ENCODE assay signal across 18 cellular contexts in genomic region chr12:94209240-94209639, GRCh38.
DNase-seq lines count a peak whose midpoint lies in the region; ATAC-seq, FAIRE-seq and TF ChIP-seq lines count a peak whose summit lies in the region.
"Had no signal": no experiment of that assay in that cellular context is flagged by ENCODE, and none has a peak within 500 bp of the region (broad histone marks: within the 10 kb centered on the region; RNA-seq: fewer than 3 reads in every experiment).

No MANE protein-coding gene starts in this region.

- no peak for TF ChIP-seq CTCF in activated CD8-positive, alpha-beta T cell treated with anti-CD3 and anti-CD28 coated beads for 36 hours (IDR thresholded peaks at IDR 0.05)

- POLR2A ChIA-PET in activated CD8-positive, alpha-beta T cell treated with anti-CD3 and anti-CD28 coated beads for 36 hours (lab: Charles Lee) = interaction anchor here (1.1 to 3.4 kb wide), 11 partner anchors 11 to 96 kb away, joined by 3 to 26 read pairs (median 7); partner anchors contain the start of gene PLXNC1

- H3K27ac Mint-ChIP-seq in T-helper 1 cell treated with Interleukin-12 subunit alpha and Interleukin-12 subunit beta and Interleukin-4 antibody, amounts not matched to agents 30 μg/mL and 1 μg/mL, for 36 hours = peak overlapping the region; percentile 82
- peak overlapping the region; percentile 79 for H3K27ac Mint-ChIP-seq in activated CD8-positive, alpha-beta T cell treated with anti-CD3 and anti-CD28 coated beads for 36 hours
- H3K27ac Mint-ChIP-seq in naive B cell = peak overlapping the region; percentile 41 to 98 (median 86)
- H3K27ac Mint-ChIP-seq: GM23338 had no signal

- peaks cover 34% of the 10 kb centered on the region for H3K36me3 Mint-ChIP-seq in T-helper 1 cell treated with Interleukin-12 subunit alpha and Interleukin-12 subunit beta and Interleukin-4 antibody, amounts not matched to agents 30 μg/mL and 1 μg/mL, for 36 hours (ENCODE audit: low read depth)
- H3K36me3 Mint-ChIP-seq in activated CD8-positive, alpha-beta T cell treated with anti-CD3 and anti-CD28 coated beads for 36 hours (ENCODE audit: low read depth) = peaks cover 12% of the 10 kb centered on the region
- peaks cover 5 to 9% of the 10 kb centered on the region in 2 donors for H3K36me3 Mint-ChIP-seq in naive B cell

- CTCF ChIA-PET in activated CD8-positive, alpha-beta T cell treated with anti-CD3 and anti-CD28 coated beads for 36 hours (lab: Charles Lee) = interaction anchor here (1.0 to 2.4 kb wide), 6 partner anchors 17 to 323 kb away, joined by 3 to 19 read pairs (median 5); partner anchors contain the start of gene PLXNC1

- peaks cover 47% of the 10 kb centered on the region for H3K4me1 Mint-ChIP-seq in T-helper 1 cell treated with Interleukin-12 subunit alpha and Interleukin-12 subunit beta and Interleukin-4 antibody, amounts not matched to agents 30 μg/mL and 1 μg/mL, for 36 hours (ENCODE audit: low read depth)
- H3K4me1 Mint-ChIP-seq in activated CD8-positive, alpha-beta T cell treated with anti-CD3 and anti-CD28 coated beads for 36 hours (ENCODE audit: low read depth) = peaks cover 57% of the 10 kb centered on the region
- H3K4me1 Mint-ChIP-seq in naive B cell = peaks cover 42 to 61% (median 55%) of the 10 kb centered on the region in 3 donors

- DNase-seq in T-helper 1 cell = no peak
- no peak for DNase-seq in GM12892 (ENCODE audit: insufficient read length)
- DNase-seq in activated CD8-positive, alpha-beta T cell treated with anti-CD3 and anti-CD28 coated beads for 36 hours = no peak
- DNase-seq in naive B cell = no peak
- DNase-seq in AG08395 (ENCODE audit: low spot score) = no peak
- no peak for DNase-seq in GM19238 (ENCODE audit: insufficient read length, low spot score)
- DNase-seq in DMS 273 (lab: John Stamatoyannopoulos, UW; ENCODE audit: unreplicated experiment) = no peak
- DNase-seq: activated naive CD4-positive, alpha-beta T cell; foreskin fibroblast; hippocampal formation; mesendoderm; NCI-H1694 treated with DMSO at 0.1 percent for 48 hours had no signal

- no peak overlapping the region for H3K4me3 Mint-ChIP-seq in T-helper 1 cell treated with Interleukin-12 subunit alpha and Interleukin-12 subunit beta and Interleukin-4 antibody, amounts not matched to agents 30 μg/mL and 1 μg/mL, for 36 hours
- no peak overlapping the region for H3K4me3 Mint-ChIP-seq in activated CD8-positive, alpha-beta T cell treated with anti-CD3 and anti-CD28 coated beads for 36 hours
- H3K4me3 Mint-ChIP-seq in naive B cell = no peak overlapping the region
- H3K4me3 Mint-ChIP-seq: GM23338, neural crest cell had no signal

- no peak for ATAC-seq in activated CD8-positive, alpha-beta T cell treated with anti-CD3 and anti-CD28 coated beads for 36 hours
- no peak for ATAC-seq in naive B cell (ENCODE audit: low read depth in 2 of 2)
- ATAC-seq: GM23338, SK-N-SH treated with all-trans-retinoic acid at 6 μM for 48 hours had no signal

- H3K27me3 Mint-ChIP-seq in T-helper 1 cell treated with Interleukin-12 subunit alpha and Interleukin-12 subunit beta and Interleukin-4 antibody, amounts not matched to agents 30 μg/mL and 1 μg/mL, for 36 hours (ENCODE audit: low read depth) = no peaks in the 10 kb centered on the region
- no peaks in the 10 kb centered on the region for H3K27me3 Mint-ChIP-seq in activated CD8-positive, alpha-beta T cell treated with anti-CD3 and anti-CD28 coated beads for 36 hours
- H3K27me3 Mint-ChIP-seq in naive B cell = no peaks in the 10 kb centered on the region
- H3K27me3 Mint-ChIP-seq: dendritic cell treated with granulocyte-macrophage colony-stimulating factor and Interleukin-4, amounts not matched to agents 40 ng/mL and 50 ng/mL, for 4 days had no signal

- intact Hi-C loops in activated CD8-positive, alpha-beta T cell treated with anti-CD3 and anti-CD28 coated beads for 36 hours (cut with micrococcal nuclease) = loop anchor here (5.0 kb wide), 5 partner anchors 37 to 98 kb away; partner anchors contain the start of gene PLXNC1

- TF ChIP-seq POLR2A in GM12892 (IDR thresholded peaks at IDR 0.05; ENCODE audit: low read depth, low read length) = no peak

- peak; percentile 21 for FAIRE-seq in GM12892 (lab: Jason Lieb, UNC)
- FAIRE-seq: keratinocyte had no signal

- H3K9me3 Mint-ChIP-seq in T-helper 1 cell treated with Interleukin-12 subunit alpha and Interleukin-12 subunit beta and Interleukin-4 antibody, amounts not matched to agents 30 μg/mL and 1 μg/mL, for 36 hours = peaks cover 7% of the 10 kb centered on the region
- H3K9me3 Mint-ChIP-seq in activated CD8-positive, alpha-beta T cell treated with anti-CD3 and anti-CD28 coated beads for 36 hours = peaks cover 3% of the 10 kb centered on the region
- H3K9me3 Mint-ChIP-seq in naive B cell = peaks cover 0 to 4% (median 0%) of the 10 kb centered on the region in 7 donors
- H3K9me3 Mint-ChIP-seq: dendritic cell treated with granulocyte-macrophage colony-stimulating factor and Interleukin-4, amounts not matched to agents 40 ng/mL and 50 ng/mL, for 4 days had no signal
